Comparison of ENCODE assay signal across 9 cellular contexts in genomic region chr17:10127819-10128375, GRCh38.
DNase-seq lines count a peak whose midpoint lies in the region; ATAC-seq and TF ChIP-seq lines count a peak whose summit lies in the region.
"Had no signal": no experiment of that assay in that cellular context is flagged by ENCODE, and none has a peak within 500 bp of the region (broad histone marks: within the 10 kb centered on the region; RNA-seq: fewer than 3 reads in every experiment).

No MANE protein-coding gene starts in this region.

- H3K9me3 Mint-ChIP-seq in neural crest cell = peaks cover 3% of the 10 kb centered on the region

- peaks cover 18% of the 10 kb centered on the region for H3K4me1 ChIP-seq in ACC112 (ENCODE audit: control insufficient read depth, insufficient read depth, low read length, unreplicated experiment)

- peak overlapping the region; percentile 75 for H3K27ac ChIP-seq in ACC112 (ENCODE audit: low read depth, low read length)

- no peaks in the 10 kb centered on the region for H3K36me3 Mint-ChIP-seq in neural crest cell (ENCODE audit: low read depth)

- no peaks in the 10 kb centered on the region for H3K36me3 ChIP-seq in ACC112 (ENCODE audit: insufficient read depth, low read length)

- peaks cover 39% of the 10 kb centered on the region for H3K4me1 Mint-ChIP-seq in neural crest cell

- no peak overlapping the region for H3K4me3 Mint-ChIP-seq in neural crest cell

- H2AFZ ChIP-seq in ACC112 (ENCODE audit: low read length, unreplicated experiment) = peak overlapping the region; percentile 55

- peaks cover 2% of the 10 kb centered on the region for H3K27me3 Mint-ChIP-seq in neural crest cell (ENCODE audit: low read depth)

- TF ChIP-seq CTCF in fibroblast of pulmonary artery (IDR thresholded peaks at IDR 0.05; ENCODE audit: low read length, missing control alignments) (no peak), neural crest cell (conservative IDR thresholded peaks at IDR 0.05) (no peak)

- DNase-seq in NCI-H82 treated with DMSO at 0.1 percent for 48 hours (lab: John Stamatoyannopoulos, UW; ENCODE audit: unreplicated experiment) (peak; percentile 72), fibroblast of pulmonary artery (ENCODE audit: low read depth) (peak; percentile 89), neural crest cell (ENCODE audit: low read depth, low spot score) (no peak), KG1 (lab: John Stamatoyannopoulos, UW) (no peak), NOMO-1 treated with DMSO at 0.1 percent for 48 hours (lab: John Stamatoyannopoulos, UW; ENCODE audit: unreplicated experiment) (no peak)
- DNase-seq in activated CD8-positive, alpha-beta memory T cell treated with anti-CD3 and anti-CD28 coated beads, Interleukin-2, amount 50 U/mL, for 48 hours = no peak
- DNase-seq: NCI-H1930 had no signal

- H3K79me2 ChIP-seq in ACC112 (ENCODE audit: control insufficient read depth, insufficient read depth, low read length, unreplicated experiment) = no peaks in the 10 kb centered on the region

- H3K27me3 ChIP-seq in ACC112 (ENCODE audit: insufficient read depth, low read length) = no peaks in the 10 kb centered on the region

- no peak for ATAC-seq in HG02938 (IDR thresholded peaks at IDR 0.05; ENCODE audit: unreplicated experiment)

- H3K4me3 ChIP-seq in ACC112 (ENCODE audit: low read depth, low read length) = no peak overlapping the region
- H3K4me3 ChIP-seq in fibroblast of pulmonary artery (replicated peaks; ENCODE audit: low read depth, low read length) = no peak overlapping the region

- peak overlapping the region; percentile 86 for H3K27ac Mint-ChIP-seq in neural crest cell (ENCODE audit: unreplicated experiment)

Comparison
In these comparisons a context has a peak if more than half of its experiments do, and no peak if none do; other contexts are left out.
1. DNase-seq: peak in NCI-H82 treated with DMSO at 0.1 percent for 48 hours (single experiment) and fibroblast of pulmonary artery (single experiment); none in neural crest cell (single experiment), KG1 (single experiment), activated CD8-positive, alpha-beta memory T cell treated with anti-CD3 and anti-CD28 coated beads, Interleukin-2, amount 50 U/mL, for 48 hours (single experiment) and NOMO-1 treated with DMSO at 0.1 percent for 48 hours (single experiment).